8 cellular contexts compared by ENCODE assay signal in genomic region chr11:86800956-86801264, GRCh38. TPM values are rescaled to one million over a fixed set of nuclear protein-coding genes. Genes with fewer than 3 reads are reported as not detected.
DNase-seq lines count a peak whose midpoint lies in the region; ATAC-seq and TF ChIP-seq lines count a peak whose summit lies in the region.

No MANE protein-coding gene starts in this region.

- H3K36me3 Mint-ChIP-seq in activated CD8-positive, alpha-beta memory T cell treated with anti-CD3 and anti-CD28 coated beads, Interleukin-2, amount 10 ng/mL, durations not matched to agents 7 days and 5 days, result no peaks in the 10 kb centered on the region

- H3K9me3 Mint-ChIP-seq in activated CD8-positive, alpha-beta memory T cell treated with anti-CD3 and anti-CD28 coated beads, Interleukin-2, amount 10 ng/mL, durations not matched to agents 7 days and 5 days (ENCODE audit: low read depth), result no peaks in the 10 kb centered on the region

- H3K4me1 ChIP-seq in body of pancreas, result peaks cover 29% of the 10 kb centered on the region
- peaks cover 0 to 50% (median 11%) of the 10 kb centered on the region in 4 donors for H3K4me1 ChIP-seq in tibial nerve

- no peak overlapping the region for H3K27ac Mint-ChIP-seq in activated CD8-positive, alpha-beta memory T cell treated with anti-CD3 and anti-CD28 coated beads, Interleukin-2, amount 10 ng/mL, durations not matched to agents 7 days and 5 days

- H3K36me3 ChIP-seq in body of pancreas (replicated peaks in 1 of 2; ENCODE audit: insufficient read depth in 1 of 2, low read depth in 2 of 2) (no peaks in the 10 kb centered on the region), tibial nerve (no peaks in the 10 kb centered on the region)

- WGBS in body of pancreas, 2 donors, result 0 to 3% methylated on average over 9 of the region's 9 CpGs
- whole genome bisulfite sequencing in lower leg skin, 2 donors, result 6 to 10% methylated on average over 9 of the region's 9 CpGs
- 2 to 4% methylated on average over 9 of the region's 9 CpGs for WGBS in tibial nerve, 2 donors

- no peak for ATAC-seq in activated CD8-positive, alpha-beta memory T cell treated with anti-CD3 and anti-CD28 coated beads, Interleukin-2, amount 10 ng/mL, durations not matched to agents 7 days and 5 days
- ATAC-seq in body of pancreas (peak; percentile 2), GM18502 (IDR thresholded peaks at IDR 0.05; ENCODE audit: poor library complexity, unreplicated experiment) (no peak)

- H3K27ac ChIP-seq in body of pancreas (peak overlapping the region; percentile 53 to 79 (median 72)), tibial nerve (peak overlapping the region; percentile 47 to 83 (median 76))

- intact Hi-C loops in body of pancreas (cut with DNase I), result no loop called here
- intact Hi-C loops in lower leg skin (cut with DNase I; ENCODE audit: low total_unique reads), result no loop called here

- TF ChIP-seq POLR2A in body of pancreas (IDR thresholded peaks at IDR 0.05) (no peak), lower leg skin (IDR thresholded peaks at IDR 0.05) (no peak), tibial nerve (IDR thresholded peaks at IDR 0.05) (no peak)

- H3K4me3 ChIP-seq in body of pancreas, result peak overlapping the region; percentile 14 to 42
- peak overlapping the region; percentile 40 for H3K4me3 ChIP-seq in lower leg skin (ENCODE audit: low read depth, poor library complexity, severe bottlenecking)
- peak overlapping the region; percentile 52 to 76 (median 68) for H3K4me3 ChIP-seq in tibial nerve

- peak overlapping the region; percentile 71 for H3K4me3 Mint-ChIP-seq in activated CD8-positive, alpha-beta memory T cell treated with anti-CD3 and anti-CD28 coated beads, Interleukin-2, amount 10 ng/mL, durations not matched to agents 7 days and 5 days

- CTCF ChIA-PET in activated CD8-positive, alpha-beta memory T cell treated with anti-CD3 and anti-CD28 coated beads, Interleukin-2, amount 10 ng/mL, durations not matched to agents 7 days and 5 days (lab: Charles Lee), result no interaction called here

- no peaks in the 10 kb centered on the region for H3K27me3 ChIP-seq in body of pancreas
- no peaks in the 10 kb centered on the region for H3K27me3 ChIP-seq in tibial nerve

- H3K9me3 ChIP-seq in body of pancreas (no peaks in the 10 kb centered on the region), tibial nerve (no peaks in the 10 kb centered on the region)

- DNase-seq in activated CD8-positive, alpha-beta memory T cell treated with anti-CD3 and anti-CD28 coated beads, Interleukin-2, amount 10 ng/mL, durations not matched to agents 7 days and 5 days, result no peak
- no peak for DNase-seq in activated CD8-positive, alpha-beta memory T cell treated with anti-CD3 and anti-CD28 coated beads, Interleukin-2, amount 50 U/mL, for 4 hours
- no peak for DNase-seq in body of pancreas
- DNase-seq in lower leg skin (ENCODE audit: low spot score in 2 of 2), result no peak
- DNase-seq in tibial nerve (ENCODE audit: low spot score in 2 of 2), result no peak
- DNase-seq in AML-193 (lab: John Stamatoyannopoulos, UW), result no peak
- no peak for DNase-seq in GM20000 (ENCODE audit: low spot score)

- TF ChIP-seq CTCF in body of pancreas (IDR thresholded peaks at IDR 0.05), result no peak
- no peak for TF ChIP-seq CTCF in lower leg skin (IDR thresholded peaks at IDR 0.05)
- no peak for TF ChIP-seq CTCF in tibial nerve (IDR thresholded peaks at IDR 0.05)
- TF ChIP-seq CTCF in GM20000 (IDR thresholded peaks at IDR 0.05; ENCODE audit: extremely low read depth, missing control alignments), result no peak

- TF ChIP-seq EP300 in tibial nerve (IDR thresholded peaks at IDR 0.05), result no peak

- peaks cover 43% of the 10 kb centered on the region for H3K4me1 Mint-ChIP-seq in activated CD8-positive, alpha-beta memory T cell treated with anti-CD3 and anti-CD28 coated beads, Interleukin-2, amount 10 ng/mL, durations not matched to agents 7 days and 5 days

- peaks cover 68% of the 10 kb centered on the region for H3K27me3 Mint-ChIP-seq in activated CD8-positive, alpha-beta memory T cell treated with anti-CD3 and anti-CD28 coated beads, Interleukin-2, amount 10 ng/mL, durations not matched to agents 7 days and 5 days

RNA-seq across cellular contexts. Expression of gene PRSS23, which starts 0.6 kb away (rescaled TPM):
- total RNA-seq in activated CD8-positive, alpha-beta memory T cell treated with anti-CD3 and anti-CD28 coated beads, Interleukin-2, amount 10 ng/mL, durations not matched to agents 7 days and 5 days, result 1 to 10 TPM in 1 of 2 experiments, under 1 TPM in 1; 0.85 to 4.9 TPM
- total RNA-seq in body of pancreas (10 to 100 TPM in 1 of 2 donors, 1 to 10 TPM in 1; 4.0 to 20.0 TPM), lower leg skin (10 to 100 TPM in 2 of 4 donors, 1 to 10 TPM in 2; 7.5 to 32.1 (median 13.7) TPM), tibial nerve (10 to 100 TPM; 11.9 to 36.3 (median 29.0) TPM)
